Comparison of ENCODE assay signal across 13 cellular contexts in the genomic region with DNA sequence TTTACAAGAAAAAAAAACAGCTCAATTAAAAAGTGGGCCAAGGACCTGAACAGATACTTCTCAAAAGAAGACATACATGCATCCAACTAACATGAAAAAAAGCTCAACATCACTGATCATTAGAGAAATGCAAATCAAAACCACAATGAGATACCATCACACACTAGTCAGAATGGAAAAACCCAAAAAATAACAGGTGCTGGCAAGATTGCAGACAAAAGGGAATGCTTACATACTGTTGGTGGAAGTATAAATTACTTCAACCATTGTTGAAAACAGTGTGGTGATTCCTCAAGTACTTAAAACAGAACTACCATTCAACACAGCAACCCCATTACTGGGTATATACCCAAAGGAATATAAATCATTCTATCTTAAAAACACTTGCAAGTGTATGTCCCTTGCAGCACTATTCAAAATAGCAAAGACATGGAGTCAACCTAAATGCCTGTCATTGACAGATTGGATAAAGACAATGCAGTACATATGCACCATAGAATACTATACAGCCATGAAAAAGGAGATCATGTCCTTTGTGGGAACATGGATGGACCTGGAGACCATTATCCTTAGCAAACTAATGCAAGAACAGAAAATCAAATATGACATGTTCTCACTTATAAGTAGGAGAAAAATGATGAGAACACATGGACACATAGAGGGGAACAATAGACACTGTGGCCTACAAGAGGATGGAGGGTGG.
A peak's percentile ranks its signal among the peaks of the same experiment; 100 is the strongest.
DNase-seq lines count a peak whose midpoint lies in the region; ATAC-seq and TF ChIP-seq lines count a peak whose summit lies in the region.
"Had no signal": no experiment of that assay in that cellular context is flagged by ENCODE, and none has a peak within 500 bp of the region (broad histone marks: within the 10 kb centered on the region; RNA-seq: fewer than 3 reads in every experiment).

No MANE protein-coding gene starts in this region.

- intact Hi-C loops in activated CD8-positive, alpha-beta T cell treated with anti-CD3 and anti-CD28 coated beads for 36 hours (cut with micrococcal nuclease): no loop called here

- no peaks in the 10 kb centered on the region for H3K79me2 ChIP-seq in mesendoderm (ENCODE audit: control insufficient read depth, insufficient read depth, low read length)

- no peak overlapping the region for H3K9ac ChIP-seq in mesendoderm (ENCODE audit: low read length)

- H3K4me1 Mint-ChIP-seq in activated CD8-positive, alpha-beta T cell treated with anti-CD3 and anti-CD28 coated beads for 36 hours (ENCODE audit: low read depth): peaks cover 19% of the 10 kb centered on the region

- H3K4me1 ChIP-seq in mesendoderm (ENCODE audit: control insufficient read depth, low read depth, low read length): no peaks in the 10 kb centered on the region
- H3K4me1 ChIP-seq: stomach had no signal

- DNase-seq in kidney tubule cell (ENCODE audit: low spot score): peak; percentile 1
- DNase-seq in NOMO-1 treated with dmso at 0.1 percent for 144 hours (lab: John Stamatoyannopoulos, UW; ENCODE audit: unreplicated experiment): no peak
- DNase-seq in activated CD8-positive, alpha-beta T cell treated with anti-CD3 and anti-CD28 coated beads for 36 hours: no peak
- DNase-seq in mesendoderm: no peak
- DNase-seq in hypothalamus (lab: John Stamatoyannopoulos, UW): no peak
- DNase-seq: NCI-H1694 treated with DMSO at 0.1 percent for 48 hours, stomach had no signal

- no peaks in the 10 kb centered on the region for H3K36me3 ChIP-seq in mesendoderm (ENCODE audit: control insufficient read depth, insufficient read depth, low read length)
- H3K36me3 ChIP-seq: neutrophil, stomach had no signal

- POLR2A ChIA-PET in activated CD8-positive, alpha-beta T cell treated with anti-CD3 and anti-CD28 coated beads for 36 hours (lab: Charles Lee): no interaction called here

- no peak overlapping the region for H3K27ac Mint-ChIP-seq in activated CD8-positive, alpha-beta T cell treated with anti-CD3 and anti-CD28 coated beads for 36 hours

- no peaks in the 10 kb centered on the region for H3K27me3 ChIP-seq in mesendoderm (ENCODE audit: insufficient read depth, low read length, poor library complexity)
- H3K27me3 ChIP-seq: neutrophil, stomach had no signal

- no peak overlapping the region for H3K4me2 ChIP-seq in mesendoderm (ENCODE audit: low read length)

- no peak overlapping the region for H3K4ac ChIP-seq in mesendoderm (ENCODE audit: low read depth, low read length)

- no peak overlapping the region for H2BK15ac ChIP-seq in mesendoderm (replicated peaks; ENCODE audit: low read depth)

- no peak overlapping the region for H4K8ac ChIP-seq in mesendoderm (ENCODE audit: low read depth, low read length)

- no peak for TF ChIP-seq CTCF in activated CD8-positive, alpha-beta T cell treated with anti-CD3 and anti-CD28 coated beads for 36 hours (IDR thresholded peaks at IDR 0.05)

- CTCF ChIA-PET in activated CD8-positive, alpha-beta T cell treated with anti-CD3 and anti-CD28 coated beads for 36 hours (lab: Charles Lee): no interaction called here

- no peak overlapping the region for H3K23ac ChIP-seq in mesendoderm (ENCODE audit: low read length)

- H2AK5ac ChIP-seq in mesendoderm (ENCODE audit: low read length): no peak overlapping the region

- no peaks in the 10 kb centered on the region for H3K79me1 ChIP-seq in mesendoderm (ENCODE audit: low read length)

- no peak overlapping the region for H2BK5ac ChIP-seq in mesendoderm (ENCODE audit: low read length)

- H3K27me3 Mint-ChIP-seq in activated CD8-positive, alpha-beta T cell treated with anti-CD3 and anti-CD28 coated beads for 36 hours: no peaks in the 10 kb centered on the region

- H3K4me3 ChIP-seq in mesendoderm (ENCODE audit: low read length): no peak overlapping the region
- H3K4me3 ChIP-seq: stomach had no signal

- H3K36me3 Mint-ChIP-seq in activated CD8-positive, alpha-beta T cell treated with anti-CD3 and anti-CD28 coated beads for 36 hours (ENCODE audit: low read depth): peaks cover 38% of the 10 kb centered on the region

- H3K56ac ChIP-seq in mesendoderm (ENCODE audit: low read length): no peak overlapping the region

- peaks cover 16% of the 10 kb centered on the region for H3K9me3 Mint-ChIP-seq in activated CD8-positive, alpha-beta T cell treated with anti-CD3 and anti-CD28 coated beads for 36 hours

- H3K27ac ChIP-seq in mesendoderm (ENCODE audit: low read depth, low read length): no peak overlapping the region
- H3K27ac ChIP-seq: epithelial cell of prostate, HL-60, neutrophil, stomach had no signal

- H2BK120ac ChIP-seq in mesendoderm (ENCODE audit: low read depth, low read length): no peak overlapping the region

- H3K18ac ChIP-seq in mesendoderm (ENCODE audit: low read length): no peak overlapping the region

- no peak overlapping the region for H3K4me3 Mint-ChIP-seq in activated CD8-positive, alpha-beta T cell treated with anti-CD3 and anti-CD28 coated beads for 36 hours

- ATAC-seq in GM18909 (IDR thresholded peaks at IDR 0.05; ENCODE audit: poor library complexity, unreplicated experiment) (peak; percentile 90), HG02588 (IDR thresholded peaks at IDR 0.05; ENCODE audit: unreplicated experiment) (peak; percentile 85), HG03469 (IDR thresholded peaks at IDR 0.05; ENCODE audit: unreplicated experiment) (peak; percentile 92)
- no peak for ATAC-seq in activated CD8-positive, alpha-beta T cell treated with anti-CD3 and anti-CD28 coated beads for 36 hours

- no peak overlapping the region for H4K5ac ChIP-seq in mesendoderm (ENCODE audit: low read length)
